In genomic region chr11:66081505-66081904, GRCh38 we compare ENCODE assay signal across 1 cellular context.
A peak's percentile ranks its signal among the peaks of the same experiment; 100 is the strongest.
TF ChIP-seq lines count a peak whose summit lies in the region.

No MANE protein-coding gene starts in this region.

TF ChIP-seq in GM12878, 131 proteins besides CTCF, POLR2A, EP300 and RAD21:
- peak in 1 of 2 experiments; percentile 22; a peak in 1 of 4 replicates for TF ChIP-seq IKZF2 (IDR thresholded peaks at IDR 0.05)
- TF ChIP-seq IKZF1 (conservative IDR thresholded peaks at IDR 0.05): 0 out of 2 replicates have a peak, but pooled peaks have one; percentile 15
- TF ChIP-seq TARDBP (IDR thresholded peaks at IDR 0.05; ENCODE audit: borderline replicate concordance): no peak
- no peak for TF ChIP-seq BCLAF1 (IDR thresholded peaks at IDR 0.05)
- no peak for TF ChIP-seq EED (IDR thresholded peaks at IDR 0.05; ENCODE audit: low read depth)
- TF ChIP-seq PKNOX1 (IDR thresholded peaks at IDR 0.05): 0 out of 2 replicates have a peak, but pooled peaks have one; percentile 8
- TF ChIP-seq MLLT1 (IDR thresholded peaks at IDR 0.05): peak; percentile 24; the same call in 1 of the 2 replicates
- TF ChIP-seq RUNX3 (IDR thresholded peaks at IDR 0.05; ENCODE audit: low read length): peak; percentile 78
- TF ChIP-seq PML (IDR thresholded peaks at IDR 0.05; ENCODE audit: low read length): 0 out of 2 replicates have a peak, but pooled peaks have one; percentile 30
- no peak for TF ChIP-seq KAT2A (conservative IDR thresholded peaks at IDR 0.05; ENCODE audit: control insufficient read depth, low read depth, low read length)
- TF ChIP-seq JUND (IDR thresholded peaks at IDR 0.05; ENCODE audit: low read depth, low read length): no peak
- TF ChIP-seq CREB1 (IDR thresholded peaks at IDR 0.05; ENCODE audit: low read depth): no peak
- no peak for TF ChIP-seq RBBP5 (conservative IDR thresholded peaks at IDR 0.05)
- no peak for TF ChIP-seq USF2 (IDR thresholded peaks at IDR 0.05; ENCODE audit: borderline replicate concordance, low read depth, low read length)
- TF ChIP-seq SMARCA5 (IDR thresholded peaks at IDR 0.05): no peak
- peak; percentile 74 for TF ChIP-seq ZNF687 (IDR thresholded peaks at IDR 0.05)
- TF ChIP-seq, protein P1, sequence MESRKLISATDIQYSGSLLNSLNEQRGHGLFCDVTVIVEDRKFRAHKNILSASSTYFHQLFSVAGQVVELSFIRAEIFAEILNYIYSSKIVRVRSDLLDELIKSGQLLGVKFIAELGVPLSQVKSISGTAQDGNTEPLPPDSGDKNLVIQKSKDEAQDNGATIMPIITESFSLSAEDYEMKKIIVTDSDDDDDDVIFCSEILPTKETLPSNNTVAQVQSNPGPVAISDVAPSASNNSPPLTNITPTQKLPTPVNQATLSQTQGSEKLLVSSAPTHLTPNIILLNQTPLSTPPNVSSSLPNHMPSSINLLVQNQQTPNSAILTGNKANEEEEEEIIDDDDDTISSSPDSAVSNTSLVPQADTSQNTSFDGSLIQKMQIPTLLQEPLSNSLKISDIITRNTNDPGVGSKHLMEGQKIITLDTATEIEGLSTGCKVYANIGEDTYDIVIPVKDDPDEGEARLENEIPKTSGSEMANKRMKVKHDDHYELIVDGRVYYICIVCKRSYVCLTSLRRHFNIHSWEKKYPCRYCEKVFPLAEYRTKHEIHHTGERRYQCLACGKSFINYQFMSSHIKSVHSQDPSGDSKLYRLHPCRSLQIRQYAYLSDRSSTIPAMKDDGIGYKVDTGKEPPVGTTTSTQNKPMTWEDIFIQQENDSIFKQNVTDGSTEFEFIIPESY (IDR thresholded peaks at IDR 0.05): no peak
- TF ChIP-seq MTA2 (IDR thresholded peaks at IDR 0.05; ENCODE audit: low read depth): 0 out of 2 replicates have a peak, but pooled peaks have one; percentile 12
- no peak for TF ChIP-seq SP1 (IDR thresholded peaks at IDR 0.05; ENCODE audit: low read depth, low read length)
- TF ChIP-seq TBL1XR1 (IDR thresholded peaks at IDR 0.05; ENCODE audit: low read depth, low read length): no peak
